25 cellular contexts compared by ENCODE assay signal in genomic region chr5:141910271-141910673, GRCh38. TPM values are rescaled to one million over a fixed set of nuclear protein-coding genes. Genes with fewer than 3 reads are reported as not detected.
DNase-seq lines count a peak whose midpoint lies in the region; ATAC-seq and TF ChIP-seq lines count a peak whose summit lies in the region.
"Had no signal": no experiment of that assay in that cellular context is flagged by ENCODE, and none has a peak within 500 bp of the region (broad histone marks: within the 10 kb centered on the region; RNA-seq: fewer than 3 reads in every experiment).

No MANE protein-coding gene starts in this region.

- TF ChIP-seq CTCF in HFFc6 (IDR thresholded peaks at IDR 0.05) = no peak
- TF ChIP-seq CTCF in breast epithelium (IDR thresholded peaks at IDR 0.05) = no peak
- TF ChIP-seq CTCF in lower lobe of right lung (IDR thresholded peaks at IDR 0.05) = no peak

- no peak overlapping the region for H3K4me3 Mint-ChIP-seq in HFFc6
- H3K4me3 Mint-ChIP-seq: activated CD8-positive, alpha-beta T cell treated with anti-CD3 and anti-CD28 coated beads, Interleukin-2, amount 10 ng/mL, durations not matched to agents 7 days and 5 days; CD8-positive, alpha-beta memory T cell had no signal

- no peak overlapping the region for H3K27ac ChIP-seq in breast epithelium
- H3K27ac ChIP-seq in lower lobe of right lung = no peak overlapping the region
- H3K27ac ChIP-seq: gastrocnemius medialis, psoas muscle, upper lobe of left lung had no signal

- peaks cover 17% of the 10 kb centered on the region for H3K27me3 Mint-ChIP-seq in HFFc6 (ENCODE audit: insufficient read depth)

- peaks cover 36% of the 10 kb centered on the region for H3K4me1 Mint-ChIP-seq in HFFc6 (ENCODE audit: low read depth)

- H3K4me1 ChIP-seq in breast epithelium = no peaks in the 10 kb centered on the region
- peaks cover 7% of the 10 kb centered on the region for H3K4me1 ChIP-seq in lower lobe of right lung

- no peaks in the 10 kb centered on the region for H3K9me3 ChIP-seq in breast epithelium
- H3K9me3 ChIP-seq in lower lobe of right lung = no peaks in the 10 kb centered on the region
- H3K9me3 ChIP-seq: gastrocnemius medialis, psoas muscle, upper lobe of left lung had no signal

- H3K36me3 Mint-ChIP-seq in HFFc6 (ENCODE audit: low read depth) = peaks cover 4% of the 10 kb centered on the region; the same call in 1 of the 2 replicates

- H3K27ac Mint-ChIP-seq in HFFc6 = peak overlapping the region; percentile 55; the same call in 1 of the 2 replicates
- H3K27ac Mint-ChIP-seq: activated CD8-positive, alpha-beta T cell treated with anti-CD3 and anti-CD28 coated beads, Interleukin-2, amount 10 ng/mL, durations not matched to agents 7 days and 5 days; CD8-positive, alpha-beta memory T cell had no signal

- H3K36me3 ChIP-seq in breast epithelium = no peaks in the 10 kb centered on the region
- no peaks in the 10 kb centered on the region for H3K36me3 ChIP-seq in lower lobe of right lung
- H3K36me3 ChIP-seq: gastrocnemius medialis, upper lobe of left lung had no signal

- no peak for TF ChIP-seq POLR2A in breast epithelium (IDR thresholded peaks at IDR 0.05)

- DNase-seq in EL (peak; percentile 91), HFFc6 (peak; percentile 89), breast epithelium (ENCODE audit: low spot score in 2 of 2) (peak; percentile 68 to 84), lower lobe of right lung (no peak), NCI-H187 treated with DMSO at 0.1 percent for 48 hours (lab: John Stamatoyannopoulos, UW) (no peak), NCI-H1694 (lab: John Stamatoyannopoulos, UW) (no peak)
- DNase-seq: activated CD8-positive, alpha-beta T cell treated with anti-CD3 and anti-CD28 coated beads, Interleukin-2, amount 10 ng/mL, durations not matched to agents 7 days and 5 days; activated effector memory CD4-positive, alpha-beta T cell treated with anti-CD3 and anti-CD28 coated beads, Interleukin-2, amount 50 U/mL, for 16 hours; CD8-positive, alpha-beta memory T cell; DMS153; effector CD4-positive, alpha-beta T cell; gastrocnemius medialis; HCEC 1CT; KG1; mesenchymal stem cell; NCI-H1436 treated with DMSO at 0.1 percent for 48 hours; NCI-H526 treated with DMSO at 0.1 percent for 48 hours; psoas muscle; T-helper 1 cell; upper lobe of left lung had no signal

- ATAC-seq in lower lobe of right lung (peak; percentile 13 to 29), GM18868 (IDR thresholded peaks at IDR 0.05; ENCODE audit: unreplicated experiment) (no peak), HG03280 (IDR thresholded peaks at IDR 0.05; ENCODE audit: unreplicated experiment) (no peak)
- ATAC-seq: activated CD8-positive, alpha-beta T cell treated with anti-CD3 and anti-CD28 coated beads, Interleukin-2, amount 10 ng/mL, durations not matched to agents 7 days and 5 days; gastrocnemius medialis; GM12878; psoas muscle had no signal

- no peak overlapping the region for H3K4me3 ChIP-seq in breast epithelium
- H3K4me3 ChIP-seq in lower lobe of right lung = no peak overlapping the region
- H3K4me3 ChIP-seq: gastrocnemius medialis, GM12878, psoas muscle, upper lobe of left lung had no signal

- intact Hi-C loops in breast epithelium (cut with DNase I; ENCODE audit: low total_unique reads) (no loop called here), lower lobe of right lung (cut with DNase I) (no loop called here)

- H3K27me3 ChIP-seq in breast epithelium = peaks cover 0 to 8% of the 10 kb centered on the region in 2 donors
- peaks cover 16% of the 10 kb centered on the region for H3K27me3 ChIP-seq in lower lobe of right lung (ENCODE audit: low read depth)
- H3K27me3 ChIP-seq: upper lobe of left lung had no signal

- no peaks in the 10 kb centered on the region for H3K9me3 Mint-ChIP-seq in HFFc6
- H3K9me3 Mint-ChIP-seq: CD8-positive, alpha-beta memory T cell had no signal

RNA-seq across cellular contexts. Expression of gene DELE1, which starts 13.4 kb away (rescaled TPM):
- 10 to 100 TPM; 44.4 to 54.2 (median 46.7) TPM for total RNA-seq in HFFc6 (2021; fragmentation: NEBNext Ultra II Directional; extraction: Animal tissue kit (Norgen Biotek cat#: 25700))
- 10 to 100 TPM; 74.6 to 95.1 (median 76.7) TPM for total RNA-seq in breast epithelium
- total RNA-seq in lower lobe of right lung = 75.0 TPM

RNA-seq across cellular contexts. Expression of gene PCDH1, which starts 32.1 kb away (rescaled TPM):
- under 1 TPM in 5 of 6 experiments, not detected in 1; 0.07 to 0.18 (median 0.07) TPM for total RNA-seq in HFFc6 (2021; fragmentation: NEBNext Ultra II Directional; extraction: Animal tissue kit (Norgen Biotek cat#: 25700))
- total RNA-seq in breast epithelium (10 to 100 TPM; 28.3 to 72.7 (median 65.9) TPM), lower lobe of right lung (55.7 TPM)
- total RNA-seq: activated CD8-positive, alpha-beta T cell treated with anti-CD3 and anti-CD28 coated beads, Interleukin-2, amount 10 ng/mL, durations not matched to agents 7 days and 5 days; CD8-positive, alpha-beta memory T cell had no signal

RNA-seq across cellular contexts. Expression of gene PCDH12, which starts 47.7 kb away (rescaled TPM):
- under 1 TPM in 4 of 6 experiments, not detected in 2; 0.02 to 0.71 (median 0.08) TPM for total RNA-seq in HFFc6 (2021; fragmentation: NEBNext Ultra II Directional; extraction: Animal tissue kit (Norgen Biotek cat#: 25700))
- total RNA-seq in breast epithelium (1 to 10 TPM; 1.8 to 5.6 (median 3.5) TPM), lower lobe of right lung (14.9 TPM)
- total RNA-seq: kidney epithelial cell, SK-MEL-5 had no signal

RNA-seq across cellular contexts. Expression of gene RNF14, which starts 58.6 kb away (rescaled TPM):
- 10 to 100 TPM; 56.0 to 65.5 (median 63.0) TPM for total RNA-seq in HFFc6 (2021; fragmentation: NEBNext Ultra II Directional; extraction: Animal tissue kit (Norgen Biotek cat#: 25700))
- 10 to 100 TPM; 43.9 to 80.2 (median 60.6) TPM for total RNA-seq in breast epithelium
- total RNA-seq in lower lobe of right lung = 47.1 TPM

Comparison
In these comparisons a context has a peak if more than half of its experiments do, and no peak if none do; other contexts are left out.
1. DNase-seq: peak in EL (single experiment), HFFc6 (single experiment) and breast epithelium (2 of 2); none in lower lobe of right lung (single experiment), NCI-H187 treated with DMSO at 0.1 percent for 48 hours (single experiment) and NCI-H1694 (single experiment).
2. ATAC-seq: peak in lower lobe of right lung (2 of 2); none in GM18868 (single experiment) and HG03280 (single experiment).
3. RNA of gene PCDH1, which starts 32.1 kb away (total RNA-seq): 28.3 to 72.7 TPM in breast epithelium and 55.7 TPM in lower lobe of right lung (single experiment); 0.07 to 0.18 TPM in HFFc6; every median in the first group is over 10 times any median in the second.